In genomic region chr7:118349604-118350003, GRCh38 we compare ENCODE assay signal across 25 cellular contexts.
DNase-seq lines count a peak whose midpoint lies in the region; ATAC-seq and TF ChIP-seq lines count a peak whose summit lies in the region.
"Had no signal": no experiment of that assay in that cellular context is flagged by ENCODE, and none has a peak within 500 bp of the region (broad histone marks: within the 10 kb centered on the region; RNA-seq: fewer than 3 reads in every experiment).

No MANE protein-coding gene starts in this region.

- no peaks in the 10 kb centered on the region for H3K79me2 ChIP-seq in SU-DHL-6 (ENCODE audit: insufficient read depth, low read length)

- H3K36me3 Mint-ChIP-seq in T-helper 2 cell treated with Interferon-gamma antibody and Interleukin-4, amounts not matched to agents 5 μg/mL and 100 μg/mL, for 36 hours (ENCODE audit: low read depth): no peaks in the 10 kb centered on the region
- H3K36me3 Mint-ChIP-seq in activated CD4-positive, alpha-beta memory T cell treated with anti-CD3 and anti-CD28 coated beads, Interleukin-2, amount 10 ng/mL, durations not matched to agents 7 days and 5 days (ENCODE audit: low read depth): no peaks in the 10 kb centered on the region
- H3K36me3 Mint-ChIP-seq: CD8-positive, alpha-beta T cell had no signal

- no peaks in the 10 kb centered on the region for H3K9me3 Mint-ChIP-seq in T-helper 2 cell treated with Interferon-gamma antibody and Interleukin-4, amounts not matched to agents 5 μg/mL and 100 μg/mL, for 36 hours
- no peaks in the 10 kb centered on the region for H3K9me3 Mint-ChIP-seq in activated CD4-positive, alpha-beta memory T cell treated with anti-CD3 and anti-CD28 coated beads, Interleukin-2, amount 10 ng/mL, durations not matched to agents 7 days and 5 days
- H3K9me3 Mint-ChIP-seq: CD8-positive, alpha-beta T cell had no signal

- peak overlapping the region; percentile 17 for H3K27ac Mint-ChIP-seq in T-helper 2 cell treated with Interferon-gamma antibody and Interleukin-4, amounts not matched to agents 5 μg/mL and 100 μg/mL, for 36 hours
- H3K27ac Mint-ChIP-seq in activated CD4-positive, alpha-beta memory T cell treated with anti-CD3 and anti-CD28 coated beads, Interleukin-2, amount 10 ng/mL, durations not matched to agents 7 days and 5 days: no peak overlapping the region
- H3K27ac Mint-ChIP-seq: CD8-positive, alpha-beta T cell had no signal

- no peaks in the 10 kb centered on the region for H3K9me2 ChIP-seq in SU-DHL-6 (replicated peaks; ENCODE audit: insufficient read depth, low read length)

- H3K4me3 Mint-ChIP-seq in T-helper 2 cell treated with Interferon-gamma antibody and Interleukin-4, amounts not matched to agents 5 μg/mL and 100 μg/mL, for 36 hours: no peak overlapping the region
- no peak overlapping the region for H3K4me3 Mint-ChIP-seq in activated CD4-positive, alpha-beta memory T cell treated with anti-CD3 and anti-CD28 coated beads, Interleukin-2, amount 10 ng/mL, durations not matched to agents 7 days and 5 days
- H3K4me3 Mint-ChIP-seq: CD8-positive, alpha-beta T cell had no signal

- H3K9ac ChIP-seq in SU-DHL-6 (ENCODE audit: low read length): no peak overlapping the region

- no peaks in the 10 kb centered on the region for H4K20me1 ChIP-seq in SU-DHL-6 (ENCODE audit: low read depth, low read length)

- H3K36me3 ChIP-seq in SU-DHL-6 (ENCODE audit: low read length) (no peaks in the 10 kb centered on the region), H7 (replicated peaks; ENCODE audit: control insufficient read depth, insufficient read depth, low read length) (no peaks in the 10 kb centered on the region)

- no peaks in the 10 kb centered on the region for H3K27me3 ChIP-seq in SU-DHL-6 (ENCODE audit: low read length)
- H3K27me3 ChIP-seq in H7 (ENCODE audit: control insufficient read depth, insufficient read depth, low read length): no peaks in the 10 kb centered on the region

- no peaks in the 10 kb centered on the region for H3F3A ChIP-seq in SU-DHL-6 (ENCODE audit: insufficient read depth)

- no peak overlapping the region for H2AFZ ChIP-seq in SU-DHL-6 (ENCODE audit: low read depth, low read length, severe bottlenecking)

- DNase-seq in T-helper 2 cell treated with Interferon-gamma antibody and Interleukin-4, amounts not matched to agents 5 μg/mL and 100 μg/mL, for 36 hours (ENCODE audit: low spot score): no peak
- DNase-seq in T-helper 2 cell (no peak), H7 (no peak), HPDE6-E6E7 (ENCODE audit: extremely low spot score) (no peak), mesenteric fat pad (ENCODE audit: low spot score) (no peak)
- no peak for DNase-seq in activated CD4-positive, alpha-beta memory T cell treated with anti-CD3 and anti-CD28 coated beads, Interleukin-2, amount 10 ng/mL, durations not matched to agents 7 days and 5 days
- DNase-seq: ACHN; C1 segment of cervical spinal cord; Calu3; CD8-positive, alpha-beta T cell; DMS153; GDM1; GOT3; KG1; NCI-H1092 treated with DMSO at 0.1 percent for 48 hours; NCI-H1436 treated with DMSO at 0.1 percent for 48 hours; NCI-H1930; NCI-H510A; NK-92 treated with Interleukin-12 subunit alpha and Interleukin-12 subunit beta, amount 100 ng/mL, for 24 hours had no signal

- H3K4me2 ChIP-seq in SU-DHL-6 (ENCODE audit: low read depth, low read length, poor library complexity, severe bottlenecking): peak overlapping the region; percentile 15

- no peak overlapping the region for H3K27ac ChIP-seq in SU-DHL-6 (ENCODE audit: low read depth, low read length)
- H3K27ac ChIP-seq: 22Rv1, HL-60 had no signal

- CTCF ChIA-PET in activated CD4-positive, alpha-beta memory T cell treated with anti-CD3 and anti-CD28 coated beads, Interleukin-2, amount 10 ng/mL, durations not matched to agents 7 days and 5 days (lab: Charles Lee): no interaction called here

- no peak for TF ChIP-seq CTCF in SU-DHL-6 (IDR thresholded peaks at IDR 0.05; ENCODE audit: insufficient read depth, low read length, poor library complexity, severe bottlenecking)

- no peaks in the 10 kb centered on the region for H3K9me3 ChIP-seq in SU-DHL-6 (ENCODE audit: insufficient read depth, low read length)

- peak; percentile 40 for ATAC-seq in HG02884 (IDR thresholded peaks at IDR 0.05; ENCODE audit: unreplicated experiment)
- ATAC-seq: CD8-positive, alpha-beta T cell; HCT116; Panc1 had no signal

- POLR2A ChIA-PET in activated CD4-positive, alpha-beta memory T cell treated with anti-CD3 and anti-CD28 coated beads, Interleukin-2, amount 10 ng/mL, durations not matched to agents 7 days and 5 days (lab: Charles Lee): no interaction called here

- peaks cover 5% of the 10 kb centered on the region for H3K27me3 Mint-ChIP-seq in T-helper 2 cell treated with Interferon-gamma antibody and Interleukin-4, amounts not matched to agents 5 μg/mL and 100 μg/mL, for 36 hours (ENCODE audit: low read depth)
- H3K27me3 Mint-ChIP-seq in activated CD4-positive, alpha-beta memory T cell treated with anti-CD3 and anti-CD28 coated beads, Interleukin-2, amount 10 ng/mL, durations not matched to agents 7 days and 5 days: no peaks in the 10 kb centered on the region

- peaks cover 8% of the 10 kb centered on the region for H3K4me1 Mint-ChIP-seq in T-helper 2 cell treated with Interferon-gamma antibody and Interleukin-4, amounts not matched to agents 5 μg/mL and 100 μg/mL, for 36 hours (ENCODE audit: low read depth)
- H3K4me1 Mint-ChIP-seq in activated CD4-positive, alpha-beta memory T cell treated with anti-CD3 and anti-CD28 coated beads, Interleukin-2, amount 10 ng/mL, durations not matched to agents 7 days and 5 days: no peaks in the 10 kb centered on the region

- H3K4me3 ChIP-seq in SU-DHL-6 (ENCODE audit: insufficient read depth, low read length, poor library complexity, severe bottlenecking) (no peak overlapping the region), H7 (ENCODE audit: insufficient read depth, low read depth, low read length) (no peak overlapping the region)
